ENCODE assay signal across 12 cellular contexts in the genomic region with DNA sequence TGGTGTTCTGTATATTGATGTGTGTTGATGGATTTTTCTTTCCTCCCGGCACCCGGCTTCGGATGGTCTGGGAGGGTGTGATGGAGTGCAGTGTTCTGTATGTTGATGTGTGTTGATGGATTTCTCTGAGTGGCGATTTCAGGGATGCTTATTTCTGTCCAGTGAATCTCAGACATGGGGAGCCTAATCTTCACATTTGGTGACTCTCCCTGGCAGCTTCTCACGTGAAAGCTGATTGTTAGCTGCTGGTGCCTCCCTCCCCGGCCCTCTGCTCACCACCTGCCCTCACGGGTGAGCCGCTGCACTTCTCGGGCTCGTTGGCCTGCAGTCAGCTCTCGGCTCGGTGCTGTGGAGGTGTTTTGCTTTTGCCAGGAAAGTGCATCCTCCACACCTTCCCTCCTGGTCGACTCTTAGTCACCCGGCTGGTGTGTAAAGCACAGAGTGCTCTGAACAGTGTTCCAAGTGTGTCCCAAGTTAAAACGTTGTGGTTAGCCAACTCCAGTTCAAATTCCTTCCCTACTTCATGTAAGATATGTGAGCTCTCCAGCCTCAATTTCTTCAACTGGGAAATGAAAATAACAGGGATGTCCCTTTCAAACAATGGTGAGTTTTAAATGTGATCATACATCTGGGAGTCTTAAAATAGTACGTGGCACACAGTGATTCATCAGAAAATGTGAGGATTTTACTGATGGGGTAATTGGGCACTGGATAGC. TPM values are rescaled to one million over a fixed set of nuclear protein-coding genes. Genes with fewer than 3 reads are reported as not detected.
A peak's percentile ranks its signal among the peaks of the same experiment; 100 is the strongest.
DNase-seq lines count a peak whose midpoint lies in the region; ATAC-seq, FAIRE-seq and TF ChIP-seq lines count a peak whose summit lies in the region.
"Had no signal": no experiment of that assay in that cellular context is flagged by ENCODE, and none has a peak within 500 bp of the region (broad histone marks: within the 10 kb centered on the region; RNA-seq: fewer than 3 reads in every experiment).

No MANE protein-coding gene starts in this region.

- H3K4me2 ChIP-seq in skeletal muscle satellite cell (ENCODE audit: low read length): peak overlapping the region; percentile 30

- FAIRE-seq in H54 (lab: Jason Lieb, UNC): peak; percentile 92

- no peak for TF ChIP-seq POLR2A in H54 (IDR thresholded peaks at IDR 0.05; ENCODE audit: low read depth, low read length)
- no peak for TF ChIP-seq POLR2A in heart left ventricle (IDR thresholded peaks at IDR 0.05)

- DNase-seq in H54 (ENCODE audit: insufficient read length, low spot score) (peak; percentile 36), RWPE2 (ENCODE audit: low spot score) (no peak), heart left ventricle (no peak)
- DNase-seq: aorta; DND-41; glutamatergic neuron; stimulated activated CD4-positive, alpha-beta T cell treated with anti-CD3 and anti-CD28 coated beads, Interleukin-15, amount 100 ng/mL, for 24 hours; T-helper 1 cell had no signal

- H3K27ac ChIP-seq in RWPE2 (ENCODE audit: poor library complexity, severe bottlenecking) (no peak overlapping the region), heart left ventricle (peak overlapping the region in 6 of 12 donors; percentile 1 to 67 (median 35))

- H3K9ac ChIP-seq in skeletal muscle satellite cell (ENCODE audit: low read depth, low read length): no peak overlapping the region

- H3K4me1 ChIP-seq in RWPE2 (ENCODE audit: insufficient read depth, poor library complexity, severe bottlenecking): no peaks in the 10 kb centered on the region
- H3K4me1 ChIP-seq in heart left ventricle: peaks cover 0 to 55% (median 32%) of the 10 kb centered on the region in 12 donors
- peaks cover 12% of the 10 kb centered on the region for H3K4me1 ChIP-seq in skeletal muscle satellite cell (ENCODE audit: control insufficient read depth, insufficient read depth, low read length)

- H3K36me3 ChIP-seq in RWPE2 (ENCODE audit: low read depth) (no peaks in the 10 kb centered on the region), heart left ventricle (no peaks in the 10 kb centered on the region), skeletal muscle satellite cell (ENCODE audit: insufficient read depth, low read length) (no peaks in the 10 kb centered on the region)

- intact Hi-C loops in heart left ventricle (cut with DNase I): loop anchor here in 2 of 10 donors (5.0 kb wide), 1 partner anchor 52 kb away; the partner anchor contains the start of gene ATP11A (in 2 of the 2)

- H3K27me3 ChIP-seq in RWPE2 (ENCODE audit: insufficient read depth, poor library complexity, severe bottlenecking) (no peaks in the 10 kb centered on the region), heart left ventricle (no peaks in the 10 kb centered on the region), skeletal muscle satellite cell (ENCODE audit: control insufficient read depth, insufficient read depth, low read length) (no peaks in the 10 kb centered on the region)

- no peak for TF ChIP-seq CTCF in RWPE2 (IDR thresholded peaks at IDR 0.05; ENCODE audit: poor library complexity, severe bottlenecking)
- no peak for TF ChIP-seq CTCF in heart left ventricle (IDR thresholded peaks at IDR 0.05)

- 30 to 48% (median 35%) methylated on average over 11 to 16 of the region's 16 CpGs for WGBS in heart left ventricle, 4 donors

- ATAC-seq in RWPE2 (ENCODE audit: low read depth) (peak; percentile 31; the same call in 1 of the 3 replicates), heart left ventricle (peak; percentile 18 to 31 (median 22)), GM18520 (IDR thresholded peaks at IDR 0.05; ENCODE audit: unreplicated experiment) (no peak), GM18909 (IDR thresholded peaks at IDR 0.05; ENCODE audit: poor library complexity, unreplicated experiment) (no peak), HG03097 (IDR thresholded peaks at IDR 0.05; ENCODE audit: low FRiP score, unreplicated experiment) (no peak)

- H3K9me3 ChIP-seq in RWPE2 (ENCODE audit: severe bottlenecking) (no peaks in the 10 kb centered on the region), heart left ventricle (no peaks in the 10 kb centered on the region), skeletal muscle satellite cell (replicated peaks; ENCODE audit: low read length) (no peaks in the 10 kb centered on the region)

- H3K4me3 ChIP-seq in RWPE2 (ENCODE audit: severe bottlenecking) (no peak overlapping the region), heart left ventricle (no peak overlapping the region), skeletal muscle satellite cell (ENCODE audit: low read length) (no peak overlapping the region)

RNA-seq across cellular contexts. Expression of gene ATP11A, which starts 54.6 kb away (rescaled TPM):
- 100 to 1,000 TPM in 5 of 9 donors, 10 to 100 TPM in 4; 51.4 to 146 (median 110) TPM for total RNA-seq in heart left ventricle
- polyA plus RNA-seq in heart left ventricle: 10 to 100 TPM; 20.5 to 91.2 TPM
- total RNA-seq in skeletal muscle satellite cell (2012; rRNA removed): 7.2 and 7.6 TPM in 2 replicates

Comparison
In these comparisons a context has a peak if more than half of its experiments do, and no peak if none do; other contexts are left out.
1. ATAC-seq: peak in RWPE2 (single experiment) and heart left ventricle (4 of 4); none in GM18520 (single experiment), GM18909 (single experiment) and HG03097 (single experiment).